19 cellular contexts compared by ENCODE assay signal in genomic region chr11:69490516-69490915, GRCh38. TPM values are rescaled to one million over a fixed set of nuclear protein-coding genes. Genes with fewer than 3 reads are reported as not detected.
A peak's percentile ranks its signal among the peaks of the same experiment; 100 is the strongest.
DNase-seq lines count a peak whose midpoint lies in the region; ATAC-seq, FAIRE-seq and TF ChIP-seq lines count a peak whose summit lies in the region.
"Had no signal": no experiment of that assay in that cellular context is flagged by ENCODE, and none has a peak within 500 bp of the region (broad histone marks: within the 10 kb centered on the region; RNA-seq: fewer than 3 reads in every experiment).

No MANE protein-coding gene starts in this region.

- TF ChIP-seq CTCF in right atrium auricular region (IDR thresholded peaks at IDR 0.05) (no peak), kidney (IDR thresholded peaks at IDR 0.05; ENCODE audit: borderline replicate concordance, extremely low read depth, insufficient read depth) (no peak), ovary (IDR thresholded peaks at IDR 0.05) (no peak)

- H2BK12ac ChIP-seq in neuronal stem cell (ENCODE audit: low read length): no peak overlapping the region

- no peak overlapping the region for H3K14ac ChIP-seq in neuronal stem cell (ENCODE audit: low read length)

- H3K9ac ChIP-seq in kidney (ENCODE audit: low read length in 2 of 2) (no peak overlapping the region), neuronal stem cell (ENCODE audit: low read depth, low read length, poor library complexity) (no peak overlapping the region)
- H3K9ac ChIP-seq: GM23248 had no signal

- H3K4me3 ChIP-seq in right atrium auricular region (no peak overlapping the region), kidney (ENCODE audit: low read length in 2 of 2) (no peak overlapping the region), neuronal stem cell (ENCODE audit: low read length in 2 of 2) (no peak overlapping the region), ovary (no peak overlapping the region)
- H3K4me3 ChIP-seq: GM12878, GM23248 had no signal

- TF ChIP-seq POLR2A in ovary (IDR thresholded peaks at IDR 0.05): no peak

- H3K18ac ChIP-seq in neuronal stem cell (ENCODE audit: low read length): peak overlapping the region; percentile 27

- peak overlapping the region; percentile 98 for H2AK5ac ChIP-seq in neuronal stem cell (ENCODE audit: low read depth, low read length)

- no peak for TF ChIP-seq EP300 in ovary (IDR thresholded peaks at IDR 0.05)

- H3K4me3 Mint-ChIP-seq in activated T-helper 17 cell treated with anti-CD3 and anti-CD28 coated beads, Interleukin-2, amount 50 U/mL, for 72 hours: no peak overlapping the region
- H3K4me3 Mint-ChIP-seq: CD4-positive, alpha-beta T cell had no signal

- no peak overlapping the region for H3K4ac ChIP-seq in neuronal stem cell (ENCODE audit: low read length)

- no peak overlapping the region for H2AFZ ChIP-seq in neuronal stem cell (ENCODE audit: low read length)
- H2AFZ ChIP-seq: GM23248 had no signal

- no peak overlapping the region for H4K91ac ChIP-seq in neuronal stem cell (ENCODE audit: low read depth, low read length, poor library complexity)

- H3K36me3 Mint-ChIP-seq in activated T-helper 17 cell treated with anti-CD3 and anti-CD28 coated beads, Interleukin-2, amount 50 U/mL, for 72 hours (ENCODE audit: low read depth): no peaks in the 10 kb centered on the region

- no peak overlapping the region for H3K4me2 ChIP-seq in neuronal stem cell (ENCODE audit: insufficient read depth, low read length, poor library complexity, severe bottlenecking)

- H2BK5ac ChIP-seq in neuronal stem cell (ENCODE audit: low read length): peak overlapping the region; percentile 22

- no peak overlapping the region for H4K8ac ChIP-seq in neuronal stem cell (ENCODE audit: low read depth, low read length)

- no peaks in the 10 kb centered on the region for H3K9me3 Mint-ChIP-seq in activated T-helper 17 cell treated with anti-CD3 and anti-CD28 coated beads, Interleukin-2, amount 50 U/mL, for 72 hours
- H3K9me3 Mint-ChIP-seq: CD4-positive, alpha-beta T cell had no signal

- H3K23ac ChIP-seq in neuronal stem cell (ENCODE audit: low read depth, low read length, poor library complexity): no peak overlapping the region

- H3K27me3 ChIP-seq in right atrium auricular region (no peaks in the 10 kb centered on the region), neuronal stem cell (ENCODE audit: control insufficient read depth in 3 of 3, insufficient read depth in 3 of 3, low read depth in 1 of 3, low read length in 3 of 3) (no peaks in the 10 kb centered on the region), ovary (no peaks in the 10 kb centered on the region)

- no peak for FAIRE-seq in kidney (lab: Jason Lieb, UNC)
- FAIRE-seq: GM12878, GM18507, H54 had no signal

- H2BK120ac ChIP-seq in neuronal stem cell (ENCODE audit: low read depth, low read length): peak overlapping the region; percentile 69

- intact Hi-C loops in Right ventricle myocardium superior (cut with DNase I): no loop called here
- intact Hi-C loops in kidney (cut with DNase I): no loop called here
- intact Hi-C loops in ovary (cut with DNase I): loop anchor here in 1 of 4 donors (10.0 kb wide), 1 partner anchor 64 kb away; no protein-coding TSS in a partner anchor

- no peaks in the 10 kb centered on the region for H3K79me1 ChIP-seq in neuronal stem cell (ENCODE audit: low read depth, low read length)

- H3K27ac Mint-ChIP-seq in activated T-helper 17 cell treated with anti-CD3 and anti-CD28 coated beads, Interleukin-2, amount 50 U/mL, for 72 hours: no peak overlapping the region
- H3K27ac Mint-ChIP-seq: CD4-positive, alpha-beta T cell had no signal

- H3K27me3 Mint-ChIP-seq in activated T-helper 17 cell treated with anti-CD3 and anti-CD28 coated beads, Interleukin-2, amount 50 U/mL, for 72 hours: peaks cover 4% of the 10 kb centered on the region

- H3K4me1 ChIP-seq in right atrium auricular region: peaks cover 0 to 48% of the 10 kb centered on the region in 2 donors
- H3K4me1 ChIP-seq in kidney (ENCODE audit: control insufficient read depth in 1 of 2, insufficient read depth in 1 of 2, low read depth in 1 of 2, low read length in 2 of 2): peaks cover 0 to 2% of the 10 kb centered on the region in 2 donors
- H3K4me1 ChIP-seq in neuronal stem cell (ENCODE audit: control insufficient read depth in 2 of 2, insufficient read depth in 1 of 2, low read depth in 1 of 2, low read length in 2 of 2): peaks cover 3 to 12% of the 10 kb centered on the region in 2 donors
- no peaks in the 10 kb centered on the region for H3K4me1 ChIP-seq in ovary (ENCODE audit: insufficient read depth)

- H2BK15ac ChIP-seq in neuronal stem cell (ENCODE audit: low read length): peak overlapping the region; percentile 99

- H3K27ac ChIP-seq in right atrium auricular region (no peak overlapping the region), kidney (ENCODE audit: low read depth in 2 of 2, low read length in 2 of 2) (no peak overlapping the region), neuronal stem cell (replicated peaks; ENCODE audit: low read length) (no peak overlapping the region), ovary (no peak overlapping the region)
- H3K27ac ChIP-seq: GM23248 had no signal

- H3K36me3 ChIP-seq in right atrium auricular region (no peaks in the 10 kb centered on the region), kidney (ENCODE audit: control insufficient read depth in 1 of 2, insufficient read depth in 2 of 2, low read length in 2 of 2) (no peaks in the 10 kb centered on the region), neuronal stem cell (replicated peaks in 1 of 2; ENCODE audit: control insufficient read depth in 2 of 2, insufficient read depth in 2 of 2, low read length in 2 of 2) (no peaks in the 10 kb centered on the region), ovary (no peaks in the 10 kb centered on the region)

- H3K4me1 Mint-ChIP-seq in activated T-helper 17 cell treated with anti-CD3 and anti-CD28 coated beads, Interleukin-2, amount 50 U/mL, for 72 hours: no peaks in the 10 kb centered on the region

- DNase-seq in Right ventricle myocardium superior: peak; percentile 26
- no peak for DNase-seq in right atrium auricular region (ENCODE audit: low spot score)
- DNase-seq in kidney: peak; percentile 56
- no peak for DNase-seq in neuronal stem cell (ENCODE audit: low spot score)
- DNase-seq in foreskin melanocyte: no peak
- no peak for DNase-seq in ovary
- DNase-seq: ACHN; C1 segment of cervical spinal cord; Calu3; CD4-positive, alpha-beta T cell; DMS 273 treated with DMSO at 0.1 percent for 48 hours; GM23248 had no signal

- H3K9me3 ChIP-seq in right atrium auricular region (no peaks in the 10 kb centered on the region), kidney (ENCODE audit: control insufficient read depth in 1 of 2, low read length in 2 of 2) (no peaks in the 10 kb centered on the region), neuronal stem cell (replicated peaks in 1 of 2; ENCODE audit: control insufficient read depth in 2 of 2, insufficient read depth in 1 of 2, low read depth in 1 of 2, low read length in 2 of 2) (no peaks in the 10 kb centered on the region), ovary (no peaks in the 10 kb centered on the region)

- no peak for ATAC-seq in Right ventricle myocardium superior (ENCODE audit: poor library complexity)
- ATAC-seq in activated T-helper 17 cell treated with anti-CD3 and anti-CD28 coated beads, Interleukin-2, amount 50 U/mL, for 72 hours (replicated peaks): no peak
- ATAC-seq: GM12878 had no signal

- WGBS in neuronal stem cell (ENCODE audit: extremely low coverage in 2 of 2, insufficient read length in 2 of 2, insufficient replicate concordance in 1 of 2), 2 donors: no CpG with 5 or more reads among the region's 10 CpGs
- WGBS in ovary, 3 donors: 83 to 92% (median 91%) methylated on average over 10 of the region's 10 CpGs

RNA-seq across cellular contexts. Expression of gene LINC01488, which starts 9.1 kb away (rescaled TPM):
- total RNA-seq in Right ventricle myocardium superior (0.22 TPM), right atrium auricular region (not detected), kidney (not detected), ovary (not detected)
- polyA plus RNA-seq in kidney (ENCODE audit: insufficient read depth, low read depth, low replicate concordance) (not detected), ovary (not detected)
- polyA plus RNA-seq in neuronal stem cell (2013, experiment 1 of 2): 0.06 TPM
- 0.01 TPM for polyA plus RNA-seq in neuronal stem cell (2013, experiment 2 of 2)
- total RNA-seq in activated T-helper 17 cell treated with anti-CD3 and anti-CD28 coated beads, Interleukin-2, amount 50 U/mL, for 72 hours: not detected
- total RNA-seq: A172; Calu3; CD4-positive, alpha-beta T cell; Daoy; GM12878; GM23248; HT-29 had no signal
- polyA plus RNA-seq: GM12878, GM23248 had no signal

Comparison
In these comparisons a context has a peak if more than half of its experiments do, and no peak if none do; other contexts are left out.
1. DNase-seq: peak in Right ventricle myocardium superior (single experiment) and kidney (single experiment); none in right atrium auricular region (single experiment), neuronal stem cell (single experiment), foreskin melanocyte (single experiment) and ovary (0 of 5).